ENCODE assay signal across 11 cellular contexts in genomic region chr3:12273045-12273695, GRCh38. TPM values are rescaled to one million over a fixed set of nuclear protein-coding genes. Genes with fewer than 3 reads are reported as not detected.
A peak's percentile ranks its signal among the peaks of the same experiment; 100 is the strongest.
DNase-seq lines count a peak whose midpoint lies in the region; ATAC-seq and TF ChIP-seq lines count a peak whose summit lies in the region.
"Had no signal": no experiment of that assay in that cellular context is flagged by ENCODE, and none has a peak within 500 bp of the region (broad histone marks: within the 10 kb centered on the region; RNA-seq: fewer than 3 reads in every experiment).

No MANE protein-coding gene starts in this region.

- no peak overlapping the region for H3K4me2 ChIP-seq in mammary epithelial cell (ENCODE audit: insufficient read depth, low read depth, low read length)
- H3K4me2 ChIP-seq in MM.1S (ENCODE audit: low read depth, low read length) = no peak overlapping the region

- no peaks in the 10 kb centered on the region for H3K9me2 ChIP-seq in MM.1S (replicated peaks; ENCODE audit: insufficient read depth, low read length)

- peak overlapping the region in 1 of 6 donors; percentile 44 for H3K27ac Mint-ChIP-seq in naive B cell

- no peaks in the 10 kb centered on the region for H3K36me3 ChIP-seq in mammary epithelial cell (ENCODE audit: insufficient read depth, low read length)
- H3K36me3 ChIP-seq in MM.1S (replicated peaks; ENCODE audit: insufficient read depth, low read length) = no peaks in the 10 kb centered on the region

- ATAC-seq in GM18873 (IDR thresholded peaks at IDR 0.05; ENCODE audit: low FRiP score, unreplicated experiment) (peak; percentile 81), GM21576 (IDR thresholded peaks at IDR 0.05; ENCODE audit: unreplicated experiment) (peak; percentile 99), HG03159 (IDR thresholded peaks at IDR 0.05; ENCODE audit: unreplicated experiment) (peak; percentile 100), naive B cell (ENCODE audit: low read depth in 2 of 2) (peak; percentile 54 to 63)

- H3K4me1 ChIP-seq in mammary epithelial cell (ENCODE audit: insufficient read depth, low read length) (no peaks in the 10 kb centered on the region), MM.1S (ENCODE audit: low read length) (no peaks in the 10 kb centered on the region)

- intact Hi-C loops in mammary epithelial cell (cut with micrococcal nuclease) = no loop called here

- BruUV-seq in mammary epithelial cell (replicated peaks; lab: Mats Ljungman, UMichigan) = no TSS peak

- WGBS in mammary epithelial cell (ENCODE audit: low coverage, missing lambda C conversion rate) = 54% methylated on average over 2 of the region's 2 CpGs

- no peak overlapping the region for H3K4me3 Mint-ChIP-seq in naive B cell

- H3K9me3 ChIP-seq in mammary epithelial cell (replicated peaks; ENCODE audit: insufficient read depth, low read length) (no peaks in the 10 kb centered on the region), MM.1S (replicated peaks; ENCODE audit: insufficient read depth, low read length) (no peaks in the 10 kb centered on the region)

- no peaks in the 10 kb centered on the region for H3K36me3 Mint-ChIP-seq in naive B cell

- H4K20me1 ChIP-seq in mammary epithelial cell (ENCODE audit: insufficient read depth, low read length) = no peaks in the 10 kb centered on the region
- no peaks in the 10 kb centered on the region for H4K20me1 ChIP-seq in MM.1S (ENCODE audit: insufficient read depth, low read length)

- DNase-seq in naive B cell (no peak), middle frontal gyrus (ENCODE audit: extremely low spot score, low spot score) (no peak), mammary epithelial cell (no peak), MM.1S (no peak)
- DNase-seq: activated CD4-positive, alpha-beta T cell treated with anti-CD3 and anti-CD28 coated beads, Interleukin-2, amount 50 U/mL, for 1 hour; NCI-H2107; Right ventricle myocardium superior; stimulated activated CD4-positive, alpha-beta T cell treated with anti-CD3 and anti-CD28 coated beads, Interleukin-4, amount 100 ng/mL, for 24 hours had no signal

- H2AFZ ChIP-seq in mammary epithelial cell (ENCODE audit: low read depth, low read length) (no peak overlapping the region), MM.1S (ENCODE audit: low read length) (no peak overlapping the region)

- dilution Hi-C loops in mammary epithelial cell (cut with HindIII; ENCODE audit: low sequenced_read_pairs) = loop anchor here (5.0 kb wide), 1 partner anchor 91 kb away; no protein-coding TSS in a partner anchor

- peaks cover 16 to 21% (median 17%) of the 10 kb centered on the region in 3 donors for H3K27me3 Mint-ChIP-seq in naive B cell

- H3K4me3 ChIP-seq in mammary epithelial cell (replicated peaks in 1 of 3; ENCODE audit: insufficient read depth in 1 of 3, low read depth in 2 of 3, low read length in 3 of 3) (no peak overlapping the region), MM.1S (ENCODE audit: low read length) (no peak overlapping the region)

- no peaks in the 10 kb centered on the region for H3K79me2 ChIP-seq in mammary epithelial cell (ENCODE audit: insufficient read depth, low read length)
- H3K79me2 ChIP-seq in MM.1S (ENCODE audit: low read length) = no peaks in the 10 kb centered on the region

- TF ChIP-seq CTCF in mammary epithelial cell (conservative IDR thresholded peaks at IDR 0.05 in 1 of 2, IDR thresholded peaks at IDR 0.05 in 1 of 2; ENCODE audit: extremely low read depth in 1 of 2, insufficient read depth in 1 of 2, low read depth in 1 of 2, low read length in 2 of 2) (no peak), MM.1S (IDR thresholded peaks at IDR 0.05; ENCODE audit: low read length) (no peak)

- in situ Hi-C loops in mammary epithelial cell (cut with MboI; ENCODE audit: low sequenced_read_pairs in 2 of 2) = no loop called here

- no peaks in the 10 kb centered on the region for H3F3A ChIP-seq in MM.1S (ENCODE audit: insufficient read depth, low read length)

- H3K9ac ChIP-seq in mammary epithelial cell (ENCODE audit: insufficient read depth, low read length) (no peak overlapping the region), MM.1S (ENCODE audit: low read length) (no peak overlapping the region)

- H3K27ac ChIP-seq in mammary epithelial cell (ENCODE audit: insufficient read depth, low read depth, low read length) = no peak overlapping the region
- no peak overlapping the region for H3K27ac ChIP-seq in MM.1S (ENCODE audit: low read length)

- H3K9me3 Mint-ChIP-seq in naive B cell = no peaks in the 10 kb centered on the region

- no peaks in the 10 kb centered on the region for H3K27me3 ChIP-seq in mammary epithelial cell (ENCODE audit: insufficient read depth, low read length)
- no peaks in the 10 kb centered on the region for H3K27me3 ChIP-seq in MM.1S (replicated peaks; ENCODE audit: insufficient read depth, low read length)

- peaks cover 0 to 5% (median 0%) of the 10 kb centered on the region in 3 donors for H3K4me1 Mint-ChIP-seq in naive B cell

- CTCF ChIA-PET in mammary epithelial cell (lab: Charles Lee; ENCODE audit: low non-redundant PET) = no interaction called here

RNA-seq across cellular contexts. Expression of gene PPARG, which starts 15.7 kb away (rescaled TPM):
- polyA plus RNA-seq in naive B cell (ENCODE audit: low read depth in 6 of 6) (not detected), mammary epithelial cell (0.45 TPM)
- total RNA-seq in mammary epithelial cell = under 1 TPM; 0.17 to 0.54 TPM
- 0.62 TPM for polyA minus RNA-seq in mammary epithelial cell
